ENCODE assay signal across 9 cellular contexts in the genomic region with DNA sequence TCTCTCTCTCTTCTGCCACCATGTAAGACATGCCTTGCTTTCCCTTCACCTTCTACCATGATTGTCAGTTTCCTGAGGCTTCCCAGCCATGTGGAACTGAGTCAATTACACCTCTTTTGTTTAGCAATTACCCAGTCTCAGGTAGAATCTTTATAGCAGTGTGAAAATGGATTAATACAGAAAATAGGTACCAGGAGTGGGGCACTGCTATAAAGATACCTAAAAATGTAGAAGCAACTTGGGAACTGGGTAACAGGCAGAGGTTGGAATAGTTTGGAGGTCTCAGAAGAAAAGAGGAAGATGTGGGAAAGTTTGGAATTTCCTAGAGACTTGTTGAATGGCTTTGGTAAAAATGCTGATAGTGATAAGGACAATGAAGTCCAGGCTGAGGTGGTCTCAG. TPM values are rescaled to one million over a fixed set of nuclear protein-coding genes. Genes with fewer than 3 reads are reported as not detected.
"Had no signal": no experiment of that assay in that cellular context is flagged by ENCODE, and none has a peak within 500 bp of the region (broad histone marks: within the 10 kb centered on the region; RNA-seq: fewer than 3 reads in every experiment).

No MANE protein-coding gene starts in this region.

- DNase-seq: IMR-90, KBM-7, KG1 had no signal

- H3K4me3 Mint-ChIP-seq: IgD-negative memory B cell had no signal

- H3K4me1 Mint-ChIP-seq: IgD-negative memory B cell had no signal

- H3K27ac ChIP-seq: HL-60 had no signal

- ATAC-seq: HepG2 had no signal

- FAIRE-seq: HepG2, HTR-8/SVneo had no signal

RNA-seq across cellular contexts. Expression of a gene that starts 15.6 kb away (rescaled TPM):
- total RNA-seq: HepG2, HT-29, HT1080, IMR-90 had no signal
- polyA plus RNA-seq: HepG2, IgD-negative memory B cell, IMR-90 had no signal
